Comparison of ENCODE assay signal across 8 cellular contexts in the genomic region with DNA sequence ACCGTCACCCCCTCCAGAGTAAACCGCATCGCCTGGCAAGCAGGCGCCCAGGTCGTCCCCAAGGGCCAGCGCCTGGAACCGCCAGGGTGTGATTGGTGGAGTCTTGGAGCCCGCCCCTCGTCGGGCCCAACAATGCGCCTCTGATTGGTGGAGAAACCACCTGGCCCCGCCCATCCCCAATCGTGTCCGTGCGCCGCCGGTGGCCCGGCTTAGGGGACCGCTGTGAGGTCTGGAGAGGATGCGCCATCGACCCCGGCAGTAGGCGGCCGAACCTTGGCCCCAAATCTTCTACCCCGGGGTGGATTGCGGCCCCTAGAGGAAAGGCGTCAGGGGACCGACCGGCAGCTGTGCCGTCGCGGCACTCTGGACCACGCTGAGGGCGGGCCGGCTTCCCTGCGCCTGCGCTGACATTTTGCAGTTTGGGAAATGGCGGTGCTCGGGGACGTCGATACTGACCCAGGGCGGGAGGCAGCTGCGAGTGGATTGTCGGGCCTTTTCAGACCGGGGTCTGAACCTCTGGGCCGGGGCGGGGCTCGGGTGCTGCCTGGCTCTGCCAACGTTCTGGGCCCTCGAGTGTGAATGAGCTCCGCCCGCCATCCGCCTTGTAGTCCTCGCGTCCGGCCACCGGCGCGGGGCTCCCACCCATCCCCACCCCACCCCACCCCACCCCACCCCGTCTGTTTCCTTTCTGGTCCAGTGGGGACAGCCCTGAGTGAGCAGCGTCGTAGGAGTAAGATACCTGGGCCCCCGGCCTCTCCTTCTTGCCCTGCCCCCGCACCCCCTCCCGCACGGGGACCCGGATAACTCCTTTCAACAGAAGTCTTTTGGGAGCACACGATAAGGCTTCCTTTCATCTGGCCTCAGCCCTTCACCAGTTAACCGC. TPM values are rescaled to one million over a fixed set of nuclear protein-coding genes. Genes with fewer than 3 reads are reported as not detected.
DNase-seq lines count a peak whose midpoint lies in the region; ATAC-seq, FAIRE-seq and TF ChIP-seq lines count a peak whose summit lies in the region.

No MANE protein-coding gene starts in this region.

- peak overlapping the region; percentile 96 for H3K27ac Mint-ChIP-seq in mesothelial cell of epicardium

- peaks cover 30% of the 10 kb centered on the region for H3K36me3 Mint-ChIP-seq in mesothelial cell of epicardium

- H3K4me1 Mint-ChIP-seq in mesothelial cell of epicardium: peaks cover 31% of the 10 kb centered on the region

- H3K9me3 Mint-ChIP-seq in mesothelial cell of epicardium: no peaks in the 10 kb centered on the region

- peak; percentile 96 for DNase-seq in COR-L47 (lab: John Stamatoyannopoulos, UW)
- DNase-seq in HT-29 (ENCODE audit: low spot score): peak; percentile 95
- DNase-seq in NOMO-1 (lab: John Stamatoyannopoulos, UW; ENCODE audit: unreplicated experiment in 2 of 2): peak; percentile 83 to 90
- peak; percentile 80 for DNase-seq in activated CD8-positive, alpha-beta memory T cell treated with anti-CD3 and anti-CD28 coated beads, Interleukin-2, amount 50 U/mL, for 24 hours (ENCODE audit: extremely low read depth)
- DNase-seq in mesothelial cell of epicardium (ENCODE audit: low spot score in 2 of 2, unreplicated experiment in 2 of 2): peak; percentile 84 to 92
- peak; percentile 78 to 85 for DNase-seq in stimulated activated CD8-positive, alpha-beta memory T cell treated with anti-CD3 and anti-CD28 coated beads, Interleukin-2, amount 100 ng/mL, for 1 hour (ENCODE audit: low read depth in 2 of 2)

- peak; percentile 77 for FAIRE-seq in endometrium (lab: Jason Lieb, UNC)

- peak overlapping the region; percentile 77 for H3K4me3 Mint-ChIP-seq in mesothelial cell of epicardium

- peak; percentile 24 for TF ChIP-seq CTCF in mesothelial cell of epicardium (IDR thresholded peaks at IDR 0.05; ENCODE audit: unreplicated experiment)

- no peaks in the 10 kb centered on the region for H3K27me3 Mint-ChIP-seq in mesothelial cell of epicardium (ENCODE audit: low read depth)

- peak; percentile 85 for ATAC-seq in GM19468 (IDR thresholded peaks at IDR 0.05; ENCODE audit: extremely low read depth, unreplicated experiment)

RNA-seq across cellular contexts. Expression of gene SLC2A1, which starts 34.2 kb away (rescaled TPM):
- 916 and 965 TPM in 2 replicates for total RNA-seq in HT-29 (2014; rRNA removed; shearing (Covaris generic))
- 786 to 841 TPM (median 827 TPM) in 3 replicates for total RNA-seq in mesothelial cell of epicardium

Comparison
In these comparisons a context has a peak if more than half of its experiments do, and no peak if none do; other contexts are left out.
1. Peak in every context shown above with its lines: DNase-seq and ATAC-seq.